ENCODE assay signal across 8 cellular contexts in the genomic region with DNA sequence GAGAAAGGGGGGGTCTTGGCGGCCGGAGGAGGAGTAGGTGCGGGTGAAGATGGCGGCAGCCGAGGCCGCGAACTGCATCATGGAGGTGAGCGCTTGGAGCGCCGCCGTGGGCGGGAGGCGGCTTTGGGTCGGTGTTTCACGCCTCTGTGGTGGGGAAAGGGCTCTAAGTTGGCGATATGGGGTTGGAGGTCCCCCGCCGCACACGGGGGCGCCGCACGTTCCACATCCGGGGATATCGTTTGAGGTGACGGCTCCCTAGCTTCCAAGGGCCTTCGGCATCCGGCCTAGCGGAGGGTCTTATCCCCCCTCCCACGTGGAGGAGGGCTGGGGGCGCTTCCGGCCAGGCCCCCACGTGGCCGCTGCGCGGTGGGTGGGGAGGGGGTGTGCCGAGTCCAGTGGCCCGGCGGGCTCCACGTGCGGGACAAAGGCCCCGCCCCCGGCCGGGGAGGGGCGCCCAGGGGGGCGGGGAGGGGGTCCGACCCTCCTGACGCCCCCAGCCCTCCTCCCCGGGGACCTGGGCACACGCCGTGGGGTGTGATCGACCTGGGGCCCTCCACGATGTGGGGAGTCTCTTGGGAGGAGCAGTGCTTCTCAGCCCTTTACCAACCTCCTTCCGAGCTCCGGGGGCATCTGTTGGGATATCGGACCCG. TPM values are rescaled to one million over a fixed set of nuclear protein-coding genes. Genes with fewer than 3 reads are reported as not detected.
A peak's percentile ranks its signal among the peaks of the same experiment; 100 is the strongest.
DNase-seq lines count a peak whose midpoint lies in the region; ATAC-seq and TF ChIP-seq lines count a peak whose summit lies in the region.

A gene (plus strand): TSS at position 40 of the 650 bp plus-strand sequence. CDS start 10 bp downstream, at position 50.

- H3K4me3 Mint-ChIP-seq in endodermal cell: peak within 1 kb of the TSS; percentile 97
- H3K4me3 Mint-ChIP-seq in mesothelial cell of epicardium: peak within 1 kb of the TSS; percentile 86

- H3K9me3 ChIP-seq in DOHH2 (ENCODE audit: control insufficient read depth, insufficient read depth, low read length): no peaks in the 10 kb centered on the region
- H3K9me3 ChIP-seq in endodermal cell (ENCODE audit: control insufficient read depth, low read length): no peaks in the 10 kb centered on the region
- no peaks in the 10 kb centered on the region for H3K9me3 ChIP-seq in stomach smooth muscle (ENCODE audit: control insufficient read depth in 2 of 2, low read length in 2 of 2)

- H4K20me1 ChIP-seq in DOHH2 (ENCODE audit: control insufficient read depth, insufficient read depth, low read depth, low read length): peaks cover 23% of the 10 kb centered on the region

- H3K4me1 Mint-ChIP-seq in endodermal cell: peaks cover 25% of the 10 kb centered on the region
- peaks cover 23% of the 10 kb centered on the region for H3K4me1 Mint-ChIP-seq in mesothelial cell of epicardium

- H3K4me2 ChIP-seq in DOHH2 (ENCODE audit: low read length): peak within 1 kb of the TSS; percentile 99

- H3K27ac Mint-ChIP-seq in endodermal cell: peak within 1 kb of the TSS; percentile 100
- H3K27ac Mint-ChIP-seq in mesothelial cell of epicardium: peak within 1 kb of the TSS; percentile 100

- H3K4me3 ChIP-seq in DOHH2 (ENCODE audit: low read length) (peak within 1 kb of the TSS; percentile 95), endodermal cell (ENCODE audit: low read length) (peak within 1 kb of the TSS; percentile 86), stomach smooth muscle (ENCODE audit: low read length in 2 of 2) (peak within 1 kb of the TSS; percentile 94 to 96)

- peaks cover 36% of the 10 kb centered on the region for H3F3A ChIP-seq in DOHH2 (ENCODE audit: control insufficient read depth, insufficient read depth)

- H3K36me3 ChIP-seq in DOHH2 (ENCODE audit: control insufficient read depth, low read length) (peaks cover 57% of the 10 kb centered on the region), endodermal cell (ENCODE audit: control insufficient read depth, insufficient read depth, low read length) (peaks cover 13% of the 10 kb centered on the region), stomach smooth muscle (ENCODE audit: control insufficient read depth in 2 of 2, insufficient read depth in 2 of 2, low read length in 2 of 2) (peaks cover 7 to 8% of the 10 kb centered on the region in 2 donors)

- H3K9ac ChIP-seq in endodermal cell (ENCODE audit: extremely low read depth, low read length, poor library complexity, severe bottlenecking) (peak within 1 kb of the TSS; percentile 95), stomach smooth muscle (ENCODE audit: low read length in 2 of 2) (peak within 1 kb of the TSS; percentile 97 to 98)

- TF ChIP-seq CTCF in DOHH2 (IDR thresholded peaks at IDR 0.05; ENCODE audit: low read depth, low read length, poor library complexity, severe bottlenecking) (no peak), endodermal cell (conservative IDR thresholded peaks at IDR 0.05) (no peak), mesothelial cell of epicardium (IDR thresholded peaks at IDR 0.05; ENCODE audit: unreplicated experiment) (no peak)

- H3K79me2 ChIP-seq in DOHH2 (ENCODE audit: control insufficient read depth, low read length): peaks cover 51% of the 10 kb centered on the region

- H3K27ac ChIP-seq in DOHH2 (ENCODE audit: low read depth, low read length) (peak within 1 kb of the TSS; percentile 96), endodermal cell (ENCODE audit: low read depth, low read length) (peak within 1 kb of the TSS; percentile 99), stomach smooth muscle (ENCODE audit: low read length) (peak within 1 kb of the TSS; percentile 96)

- no peaks in the 10 kb centered on the region for H3K9me3 Mint-ChIP-seq in endodermal cell
- H3K9me3 Mint-ChIP-seq in mesothelial cell of epicardium: no peaks in the 10 kb centered on the region

- no peaks in the 10 kb centered on the region for H3K27me3 Mint-ChIP-seq in endodermal cell (ENCODE audit: insufficient read depth)
- H3K27me3 Mint-ChIP-seq in mesothelial cell of epicardium (ENCODE audit: low read depth): no peaks in the 10 kb centered on the region

- peaks cover 18% of the 10 kb centered on the region for H3K36me3 Mint-ChIP-seq in endodermal cell (ENCODE audit: low read depth)
- H3K36me3 Mint-ChIP-seq in mesothelial cell of epicardium: peaks cover 2% of the 10 kb centered on the region

- 0% methylated on average over 29 to 49 of the region's 56 CpGs for WGBS in endodermal cell (ENCODE audit: insufficient coverage in 1 of 2, insufficient read length in 1 of 2), 2 experiments

- H3K27me3 ChIP-seq in DOHH2 (ENCODE audit: control insufficient read depth, low read length) (no peaks in the 10 kb centered on the region), endodermal cell (ENCODE audit: control insufficient read depth, insufficient read depth, low read length, poor library complexity, severe bottlenecking) (no peaks in the 10 kb centered on the region), stomach smooth muscle (ENCODE audit: control insufficient read depth in 1 of 2, insufficient read depth in 2 of 2, low read length in 2 of 2) (no peaks in the 10 kb centered on the region)

- no peaks in the 10 kb centered on the region for H3K9me2 ChIP-seq in DOHH2 (replicated peaks; ENCODE audit: control insufficient read depth, low read length)

- DNase-seq in HT-29 (ENCODE audit: low spot score) (peak; percentile 67), endodermal cell (no peak), mesothelial cell of epicardium (ENCODE audit: low spot score in 2 of 2, unreplicated experiment in 2 of 2) (peak; percentile 57 to 71)
- DNase-seq in activated CD4-positive, CD25-positive, alpha-beta regulatory T cell treated with anti-CD3 and anti-CD28 coated beads, Interleukin-2, amount 50 U/mL, for 72 hours: peak; percentile 62

- H3K4me1 ChIP-seq in DOHH2 (ENCODE audit: control insufficient read depth, low read length): peaks cover 64% of the 10 kb centered on the region
- peaks cover 14% of the 10 kb centered on the region for H3K4me1 ChIP-seq in endodermal cell (ENCODE audit: control insufficient read depth, insufficient read depth, low read length)
- peaks cover 34% of the 10 kb centered on the region for H3K4me1 ChIP-seq in stomach smooth muscle (ENCODE audit: control insufficient read depth, insufficient read depth, low read length)

- ATAC-seq in HG03457 (IDR thresholded peaks at IDR 0.05; ENCODE audit: unreplicated experiment) (no peak), HG02981 (IDR thresholded peaks at IDR 0.05; ENCODE audit: unreplicated experiment) (no peak)

RNA-seq across cellular contexts. Expression of the gene that starts here (rescaled TPM):
- total RNA-seq in HT-29 (2014; rRNA removed; shearing (Covaris generic)): 922 and 995 TPM in 2 replicates
- total RNA-seq in endodermal cell: 100 to 1,000 TPM; 343 to 362 TPM
- polyA plus RNA-seq in endodermal cell (2013, experiment 1 of 2): 417 TPM
- polyA plus RNA-seq in endodermal cell (2013, experiment 2 of 2): 408 TPM
- total RNA-seq in mesothelial cell of epicardium: 273 to 283 TPM (median 280 TPM) in 3 replicates
